In the genomic region with DNA sequence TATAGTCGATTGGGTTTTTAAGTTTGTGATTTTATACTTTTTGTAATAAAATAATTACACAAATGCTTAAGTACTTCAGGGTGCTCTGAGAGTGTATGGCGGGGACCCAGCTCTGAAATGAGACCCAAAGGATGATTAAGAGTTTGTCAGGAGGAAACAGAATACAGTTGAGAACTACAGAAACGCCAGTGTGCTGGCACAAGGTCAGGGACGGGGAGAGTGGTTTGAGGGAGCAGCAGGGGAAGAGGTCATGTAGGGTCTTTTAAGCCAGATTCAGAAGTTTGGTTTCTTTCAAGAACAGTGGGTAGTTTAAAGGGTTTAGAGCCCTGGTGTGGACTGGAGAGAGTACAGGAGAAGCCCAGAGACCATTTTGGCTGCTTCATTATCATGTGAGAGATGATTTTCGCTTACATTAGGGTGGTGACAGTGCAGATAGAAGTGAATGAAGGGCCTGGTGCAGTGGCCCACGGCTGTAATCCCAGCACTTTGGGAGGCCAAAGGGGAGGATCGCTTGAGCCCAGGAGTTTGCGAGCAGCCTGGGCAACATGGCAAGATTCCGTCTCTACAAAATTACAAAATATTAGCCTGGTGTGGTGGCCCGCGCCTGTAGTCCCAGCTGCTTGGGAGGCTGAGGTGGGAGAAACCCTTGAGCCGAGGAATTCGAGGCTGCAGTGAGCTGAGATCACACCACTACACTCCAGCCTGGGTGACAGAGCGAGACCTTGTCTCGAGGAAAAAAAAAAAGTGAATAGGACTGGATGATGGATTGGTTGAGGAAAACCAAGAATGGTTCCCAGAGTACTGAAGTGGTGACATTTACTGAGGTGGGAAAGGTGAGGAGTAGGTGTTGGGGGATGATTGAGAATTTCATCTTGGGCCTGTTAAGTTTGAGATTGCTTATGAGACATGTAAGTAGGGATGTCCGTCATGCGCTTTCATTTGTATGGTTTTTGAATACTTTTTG, we compare ENCODE assay signal across 8 cellular contexts. TPM values are rescaled to one million over a fixed set of nuclear protein-coding genes. Genes with fewer than 3 reads are reported as not detected.
A peak's percentile ranks its signal among the peaks of the same experiment; 100 is the strongest.
DNase-seq lines count a peak whose midpoint lies in the region; ATAC-seq, FAIRE-seq and TF ChIP-seq lines count a peak whose summit lies in the region.

No MANE protein-coding gene starts in this region.

- H4K20me1 ChIP-seq in keratinocyte (ENCODE audit: control insufficient read depth, extremely low read depth, insufficient read depth, low read length), result peaks cover 18% of the 10 kb centered on the region

- no peaks in the 10 kb centered on the region for H3K27me3 ChIP-seq in keratinocyte (ENCODE audit: control insufficient read depth, extremely low read depth, insufficient read depth, low read length)

- H3K4me3 ChIP-seq in A549 (peak overlapping the region; percentile 100), keratinocyte (ENCODE audit: control insufficient read depth in 2 of 3, extremely low read depth in 1 of 3, insufficient read depth in 2 of 3, low read depth in 1 of 3, low read length in 3 of 3) (peak overlapping the region; percentile 76 to 94 (median 90))

- peaks cover 4% of the 10 kb centered on the region for H3K36me3 Mint-ChIP-seq in activated naive CD8-positive, alpha-beta T cell treated with anti-CD3 and anti-CD28 coated beads, Interleukin-2, amount 10 ng/mL, durations not matched to agents 7 days and 5 days

- H3K9ac ChIP-seq in keratinocyte (ENCODE audit: control insufficient read depth, extremely low read depth, insufficient read depth, low read length), result peak overlapping the region; percentile 100

- no peak for TF ChIP-seq POLR2A in A549 (IDR thresholded peaks at IDR 0.05; ENCODE audit: low read length)

- peaks cover 84% of the 10 kb centered on the region for H3K79me2 ChIP-seq in keratinocyte (ENCODE audit: control insufficient read depth, insufficient read depth, low read length)

- H3K9me3 ChIP-seq in A549, result no peaks in the 10 kb centered on the region
- H3K9me3 ChIP-seq in keratinocyte (ENCODE audit: control insufficient read depth, low read depth, low read length), result no peaks in the 10 kb centered on the region

- H3K27me3 Mint-ChIP-seq in activated naive CD8-positive, alpha-beta T cell treated with anti-CD3 and anti-CD28 coated beads, Interleukin-2, amount 10 ng/mL, durations not matched to agents 7 days and 5 days, result no peaks in the 10 kb centered on the region
- H3K27me3 Mint-ChIP-seq in stimulated activated naive CD8-positive, alpha-beta T cell treated with anti-CD3 and anti-CD28 coated beads, Interleukin-15, amount 100 ng/mL, for 72 hours, result no peaks in the 10 kb centered on the region

- TF ChIP-seq CTCF in A549 (IDR thresholded peaks at IDR 0.05), result no peak
- no peak for TF ChIP-seq CTCF in keratinocyte (optimal IDR thresholded peaks at IDR 0.05 in 1 of 3, IDR thresholded peaks at IDR 0.05 in 1 of 3, conservative IDR thresholded peaks at IDR 0.05 in 1 of 3; ENCODE audit: extremely low read depth in 1 of 3, insufficient read depth in 2 of 3, low read length in 3 of 3)

- DNase-seq in A549 (ENCODE audit: low read depth in 1 of 2, low spot score in 1 of 2) (no peak), HK-2 (ENCODE audit: unreplicated experiment) (peak; percentile 8), keratinocyte (ENCODE audit: low read depth, low spot score) (no peak), cerebellar nuclear complex (lab: John Stamatoyannopoulos, UW) (no peak)
- no peak for DNase-seq in activated naive CD8-positive, alpha-beta T cell treated with anti-CD3 and anti-CD28 coated beads, Interleukin-2, amount 10 ng/mL, durations not matched to agents 7 days and 5 days
- DNase-seq in stimulated activated naive CD8-positive, alpha-beta T cell treated with anti-CD3 and anti-CD28 coated beads, Interleukin-15, amount 100 ng/mL, for 72 hours, result no peak

- H3K4me3 Mint-ChIP-seq in activated naive CD8-positive, alpha-beta T cell treated with anti-CD3 and anti-CD28 coated beads, Interleukin-2, amount 10 ng/mL, durations not matched to agents 7 days and 5 days, result peak overlapping the region; percentile 98
- peak overlapping the region; percentile 89 to 98 for H3K4me3 Mint-ChIP-seq in stimulated activated naive CD8-positive, alpha-beta T cell treated with anti-CD3 and anti-CD28 coated beads, Interleukin-15, amount 100 ng/mL, for 72 hours

- CTCF ChIA-PET in A549 (lab: Yijun Ruan, JAX), result interaction anchor here (1.2 to 1.9 kb wide), 5 partner anchors 11 to 40 kb away, joined by 3 to 6 read pairs (median 4); no protein-coding TSS in a partner anchor

- TF ChIP-seq RAD21 in A549 (conservative IDR thresholded peaks at IDR 0.05 in 1 of 2, IDR thresholded peaks at IDR 0.05 in 1 of 2), result no peak

- no peak for FAIRE-seq in A549 (lab: Jason Lieb, UNC)
- no peak for FAIRE-seq in keratinocyte (lab: Jason Lieb, UNC)

- 47% methylated on average over 14 of the region's 17 CpGs for WGBS in A549 (ENCODE audit: missing lambda C conversion rate)

- H3K9me3 Mint-ChIP-seq in activated naive CD8-positive, alpha-beta T cell treated with anti-CD3 and anti-CD28 coated beads, Interleukin-2, amount 10 ng/mL, durations not matched to agents 7 days and 5 days, result no peaks in the 10 kb centered on the region
- no peaks in the 10 kb centered on the region for H3K9me3 Mint-ChIP-seq in stimulated activated naive CD8-positive, alpha-beta T cell treated with anti-CD3 and anti-CD28 coated beads, Interleukin-15, amount 100 ng/mL, for 72 hours

- H3K27ac ChIP-seq in A549 (peak overlapping the region; percentile 93 to 98), keratinocyte (ENCODE audit: control insufficient read depth, insufficient read depth, low read length) (peak overlapping the region; percentile 100)

- H3K36me3 ChIP-seq in keratinocyte (ENCODE audit: control insufficient read depth in 2 of 2, extremely low read depth in 1 of 2, insufficient read depth in 2 of 2, low read length in 2 of 2), result peaks cover 3 to 7% of the 10 kb centered on the region in 2 experiments

- H3K4me2 ChIP-seq in A549 (peak overlapping the region; percentile 93), keratinocyte (ENCODE audit: control insufficient read depth, extremely low read depth, insufficient read depth, low read depth, low read length) (peak overlapping the region; percentile 87)

- peak overlapping the region; percentile 83 for H2AFZ ChIP-seq in keratinocyte (ENCODE audit: control insufficient read depth, low read length)

- POLR2A ChIA-PET in A549 (lab: Yijun Ruan, JAX), result interaction anchor here (0.7 to 2.5 kb wide), 8 partner anchors 8 to 331 kb away, joined by 3 to 21 read pairs (median 10); a partner anchor contains a TSS
- POLR2A ChIA-PET in activated naive CD8-positive, alpha-beta T cell treated with anti-CD3 and anti-CD28 coated beads, Interleukin-2, amount 10 ng/mL, durations not matched to agents 7 days and 5 days (lab: Charles Lee), result interaction anchor here (1.2 to 3.0 kb wide), 12 partner anchors 7 to 749 kb away, joined by 3 to 56 read pairs (median 4); a partner anchor contains a TSS

- H3K27ac Mint-ChIP-seq in activated naive CD8-positive, alpha-beta T cell treated with anti-CD3 and anti-CD28 coated beads, Interleukin-2, amount 10 ng/mL, durations not matched to agents 7 days and 5 days, result peak overlapping the region; percentile 99
- peak overlapping the region; percentile 98 to 100 for H3K27ac Mint-ChIP-seq in stimulated activated naive CD8-positive, alpha-beta T cell treated with anti-CD3 and anti-CD28 coated beads, Interleukin-15, amount 100 ng/mL, for 72 hours

- dilution Hi-C loops in keratinocyte (cut with MboI; ENCODE audit: extremely low pct_ligation_motif_present, low sequenced_read_pairs), result no loop called here

- no peak for TF ChIP-seq EP300 in A549 (IDR thresholded peaks at IDR 0.05)

- H3K4me1 Mint-ChIP-seq in activated naive CD8-positive, alpha-beta T cell treated with anti-CD3 and anti-CD28 coated beads, Interleukin-2, amount 10 ng/mL, durations not matched to agents 7 days and 5 days, result peaks cover 54% of the 10 kb centered on the region
- peaks cover 72% of the 10 kb centered on the region for H3K4me1 Mint-ChIP-seq in stimulated activated naive CD8-positive, alpha-beta T cell treated with anti-CD3 and anti-CD28 coated beads, Interleukin-15, amount 100 ng/mL, for 72 hours

- H3K4me1 ChIP-seq in A549 (peaks cover 40% of the 10 kb centered on the region), keratinocyte (ENCODE audit: control insufficient read depth, extremely low read depth, insufficient read depth, low read length) (peaks cover 43% of the 10 kb centered on the region)

- no peaks in the 10 kb centered on the region for H3K9me1 ChIP-seq in keratinocyte (ENCODE audit: control insufficient read depth, extremely low read depth, insufficient read depth, low read length)

- ATAC-seq in A549 (no peak), HG02610 (IDR thresholded peaks at IDR 0.05; ENCODE audit: unreplicated experiment) (no peak), HG03354 (IDR thresholded peaks at IDR 0.05; ENCODE audit: poor library complexity, severe bottlenecking, unreplicated experiment) (no peak)
- no peak for ATAC-seq in activated naive CD8-positive, alpha-beta T cell treated with anti-CD3 and anti-CD28 coated beads, Interleukin-2, amount 10 ng/mL, durations not matched to agents 7 days and 5 days (ENCODE audit: low read depth)
- no peak for ATAC-seq in stimulated activated naive CD8-positive, alpha-beta T cell treated with anti-CD3 and anti-CD28 coated beads, Interleukin-15, amount 100 ng/mL, for 72 hours

RNA-seq across cellular contexts. Expression of a gene that starts 1.4 kb away (rescaled TPM):
- polyA plus RNA-seq in A549 (2011; rRNA removed) (140 and 161 TPM in 2 replicates), A549 (2017; fragmentation: RNase III; extraction: RNeasy Plus Mini Kit Qiagen cat#74134 plus additional on column Dnase treatment) (118 to 131 TPM (median 119 TPM) in 3 replicates), keratinocyte (96.4 to 137 TPM (median 99.8 TPM) in 3 replicates)
- 39.7 and 44.0 TPM in 2 replicates for polyA plus RNA-seq in A549 (2012; cell fraction: cytosol; rRNA removed)
- 18.3 and 23.4 TPM in 2 replicates for polyA plus RNA-seq in A549 (2012; cell fraction: nucleus; rRNA removed)
- 79.1 and 79.8 TPM in 2 replicates for polyA minus RNA-seq in A549 (2011; rRNA and poly(A)+ RNA removed)
- total RNA-seq in activated naive CD8-positive, alpha-beta T cell treated with anti-CD3 and anti-CD28 coated beads, Interleukin-2, amount 10 ng/mL, durations not matched to agents 7 days and 5 days, result 10 to 100 TPM; 65.2 to 68.1 TPM
- 204 TPM for polyA plus RNA-seq in keratinocyte (2011; ENCODE audit: low read depth)
- polyA plus RNA-seq in keratinocyte (2011; cell fraction: cytosol; rRNA removed), result 94.9 and 161 TPM in 2 replicates
- 55.3 and 68.1 TPM in 2 replicates for polyA plus RNA-seq in keratinocyte (2011; cell fraction: nucleus; rRNA removed)
- 123 and 125 TPM in 2 replicates for polyA plus RNA-seq in keratinocyte (2012; ENCODE audit: low replicate concordance)
- polyA minus RNA-seq in keratinocyte, result 22.5 to 200 TPM (median 154 TPM) in 3 replicates
- polyA minus RNA-seq in keratinocyte (2011; cell fraction: cytosol; rRNA and poly(A)+ RNA removed), result 121 TPM
- polyA minus RNA-seq in keratinocyte (2011; cell fraction: nucleus; rRNA and poly(A)+ RNA removed), result 33.1 and 62.9 TPM in 2 replicates

RNA-seq across cellular contexts. Expression of a gene that starts 30.7 kb away (rescaled TPM):
- 544 and 615 TPM in 2 replicates for polyA plus RNA-seq in A549 (2011; rRNA removed)
- 200 and 228 TPM in 2 replicates for polyA plus RNA-seq in A549 (2012; cell fraction: cytosol; rRNA removed)
- 408 and 502 TPM in 2 replicates for polyA plus RNA-seq in A549 (2012; cell fraction: nucleus; rRNA removed)
- polyA plus RNA-seq in A549 (2017; fragmentation: RNase III; extraction: RNeasy Plus Mini Kit Qiagen cat#74134 plus additional on column Dnase treatment), result 398 to 456 TPM (median 417 TPM) in 3 replicates
- 619 and 723 TPM in 2 replicates for polyA minus RNA-seq in A549 (2011; rRNA and poly(A)+ RNA removed)
- total RNA-seq in activated naive CD8-positive, alpha-beta T cell treated with anti-CD3 and anti-CD28 coated beads, Interleukin-2, amount 10 ng/mL, durations not matched to agents 7 days and 5 days, result 100 to 1,000 TPM; 168 to 183 TPM
- 153 to 195 TPM (median 153 TPM) in 3 replicates for polyA plus RNA-seq in keratinocyte
- polyA plus RNA-seq in keratinocyte (2011; ENCODE audit: low read depth), result 494 TPM
- polyA plus RNA-seq in keratinocyte (2011; cell fraction: cytosol; rRNA removed), result 94.7 and 138 TPM in 2 replicates
- 165 and 202 TPM in 2 replicates for polyA plus RNA-seq in keratinocyte (2011; cell fraction: nucleus; rRNA removed)
- polyA plus RNA-seq in keratinocyte (2012; ENCODE audit: low replicate concordance), result 174 and 210 TPM in 2 replicates
- polyA minus RNA-seq in keratinocyte, result 168 to 206 TPM (median 195 TPM) in 3 replicates
- polyA minus RNA-seq in keratinocyte (2011; cell fraction: cytosol; rRNA and poly(A)+ RNA removed), result 164 TPM
- 170 and 212 TPM in 2 replicates for polyA minus RNA-seq in keratinocyte (2011; cell fraction: nucleus; rRNA and poly(A)+ RNA removed)
